ENCODE assay signal across 10 cellular contexts in genomic region chr13:110329798-110330461, GRCh38. TPM values are rescaled to one million over a fixed set of nuclear protein-coding genes. Genes with fewer than 3 reads are reported as not detected.
DNase-seq lines count a peak whose midpoint lies in the region; ATAC-seq and TF ChIP-seq lines count a peak whose summit lies in the region.
"Had no signal": no experiment of that assay in that cellular context is flagged by ENCODE, and none has a peak within 500 bp of the region (broad histone marks: within the 10 kb centered on the region; RNA-seq: fewer than 3 reads in every experiment).

No MANE protein-coding gene starts in this region.

- ATAC-seq in mucosa of descending colon: peak; percentile 33
- no peak for ATAC-seq in HG02973 (IDR thresholded peaks at IDR 0.05; ENCODE audit: unreplicated experiment)
- ATAC-seq in body of pancreas: no peak

- WGBS in body of pancreas, 2 donors: 82 to 83% methylated on average over 21 of the region's 21 CpGs

- H3K9me3 ChIP-seq in SJSA1 (replicated peaks) (no peaks in the 10 kb centered on the region), mucosa of descending colon (no peaks in the 10 kb centered on the region), tibial artery (no peaks in the 10 kb centered on the region), body of pancreas (no peaks in the 10 kb centered on the region)
- H3K9me3 ChIP-seq: Caco-2 had no signal

- peak; percentile 91 to 97 for DNase-seq in SJSA1 (ENCODE audit: low read depth in 1 of 2, low spot score in 2 of 2)
- DNase-seq in epithelial cell of proximal tubule (ENCODE audit: low read depth): no peak
- no peak for DNase-seq in mucosa of descending colon
- peak in 1 of 2 donors; percentile 71 for DNase-seq in tibial artery
- DNase-seq in DMS153 treated with DMSO at 0.1 percent for 48 hours (lab: John Stamatoyannopoulos, UW; ENCODE audit: unreplicated experiment): no peak
- DNase-seq in body of pancreas: no peak
- DNase-seq in hypothalamus (lab: John Stamatoyannopoulos, UW): no peak
- DNase-seq: Caco-2, NCI-H1417 treated with DMSO at 0.1 percent for 48 hours had no signal

- H3K4me3 ChIP-seq in SJSA1: peak overlapping the region; percentile 29
- peak overlapping the region; percentile 45 for H3K4me3 ChIP-seq in epithelial cell of proximal tubule (ENCODE audit: low read depth, low read length)
- H3K4me3 ChIP-seq in mucosa of descending colon: no peak overlapping the region
- H3K4me3 ChIP-seq in tibial artery: peak overlapping the region; percentile 38 to 40
- no peak overlapping the region for H3K4me3 ChIP-seq in body of pancreas

- intact Hi-C loops in mucosa of descending colon (cut with DNase I, micrococcal nuclease) (no loop called here), tibial artery (cut with DNase I; ENCODE audit: low total_unique reads) (no loop called here), body of pancreas (cut with DNase I) (no loop called here)

- H3K27me3 ChIP-seq in SJSA1 (replicated peaks) (no peaks in the 10 kb centered on the region), tibial artery (no peaks in the 10 kb centered on the region), body of pancreas (no peaks in the 10 kb centered on the region)

- TF ChIP-seq POLR2A in body of pancreas (IDR thresholded peaks at IDR 0.05): no peak

- H3K36me3 ChIP-seq in SJSA1 (peaks cover 16% of the 10 kb centered on the region), mucosa of descending colon (ENCODE audit: low read depth) (no peaks in the 10 kb centered on the region), tibial artery (no peaks in the 10 kb centered on the region), body of pancreas (replicated peaks in 1 of 2; ENCODE audit: insufficient read depth in 1 of 2, low read depth in 2 of 2) (no peaks in the 10 kb centered on the region)

- H3K27ac ChIP-seq in SJSA1: peak overlapping the region; percentile 92
- peak overlapping the region; percentile 92 to 93 for H3K27ac ChIP-seq in tibial artery
- no peak overlapping the region for H3K27ac ChIP-seq in body of pancreas

- peaks cover 100% of the 10 kb centered on the region for H3K4me1 ChIP-seq in SJSA1 (replicated peaks)
- H3K4me1 ChIP-seq in mucosa of descending colon (ENCODE audit: low read depth): no peaks in the 10 kb centered on the region
- H3K4me1 ChIP-seq in tibial artery: peaks cover 0 to 100% (median 74%) of the 10 kb centered on the region in 4 donors
- peaks cover 14% of the 10 kb centered on the region for H3K4me1 ChIP-seq in body of pancreas

- TF ChIP-seq CTCF in epithelial cell of proximal tubule (conservative IDR thresholded peaks at IDR 0.05; ENCODE audit: low read depth, low read length) (no peak), mucosa of descending colon (IDR thresholded peaks at IDR 0.05) (no peak), tibial artery (IDR thresholded peaks at IDR 0.05) (no peak), body of pancreas (IDR thresholded peaks at IDR 0.05) (no peak)

RNA-seq across cellular contexts. Expression of gene COL4A2, which starts 22.8 kb away (rescaled TPM):
- 677 and 741 TPM in 2 replicates for total RNA-seq in SJSA1 (2014; rRNA removed; shearing (Covaris generic))
- total RNA-seq in epithelial cell of proximal tubule (513 and 728 TPM in 2 replicates), mucosa of descending colon (100 to 1,000 TPM in 1 of 3 donors, 10 to 100 TPM in 2; 33.5 to 389 (median 74.2) TPM), body of pancreas (100 to 1,000 TPM in 1 of 2 donors, 10 to 100 TPM in 1; 69.3 to 230 TPM)

RNA-seq across cellular contexts. Expression of gene COL4A1, which starts 23.0 kb away (rescaled TPM):
- 489 and 591 TPM in 2 replicates for total RNA-seq in SJSA1 (2014; rRNA removed; shearing (Covaris generic))
- 426 and 547 TPM in 2 replicates for total RNA-seq in epithelial cell of proximal tubule
- total RNA-seq in mucosa of descending colon: 100 to 1,000 TPM in 1 of 3 donors, 10 to 100 TPM in 2; 19.0 to 308 (median 61.9) TPM
- 100 to 1,000 TPM in 1 of 2 donors, 10 to 100 TPM in 1; 80.4 to 253 TPM for total RNA-seq in body of pancreas

Comparison
In these comparisons a context has a peak if more than half of its experiments do, and no peak if none do; other contexts are left out.
1. DNase-seq: peak in SJSA1 (2 of 2); none in epithelial cell of proximal tubule (single experiment), mucosa of descending colon (0 of 3), DMS153 treated with DMSO at 0.1 percent for 48 hours (single experiment), body of pancreas (0 of 4) and hypothalamus (0 of 51).
2. H3K27ac ChIP-seq: peak in SJSA1 (single experiment) and tibial artery (2 of 2); none in body of pancreas (0 of 4).
3. H3K4me3 ChIP-seq: peak in SJSA1 (single experiment), epithelial cell of proximal tubule (single experiment) and tibial artery (2 of 2); none in mucosa of descending colon (single experiment) and body of pancreas (0 of 2).